Comparison of ENCODE assay signal across 8 cellular contexts in the genomic region with DNA sequence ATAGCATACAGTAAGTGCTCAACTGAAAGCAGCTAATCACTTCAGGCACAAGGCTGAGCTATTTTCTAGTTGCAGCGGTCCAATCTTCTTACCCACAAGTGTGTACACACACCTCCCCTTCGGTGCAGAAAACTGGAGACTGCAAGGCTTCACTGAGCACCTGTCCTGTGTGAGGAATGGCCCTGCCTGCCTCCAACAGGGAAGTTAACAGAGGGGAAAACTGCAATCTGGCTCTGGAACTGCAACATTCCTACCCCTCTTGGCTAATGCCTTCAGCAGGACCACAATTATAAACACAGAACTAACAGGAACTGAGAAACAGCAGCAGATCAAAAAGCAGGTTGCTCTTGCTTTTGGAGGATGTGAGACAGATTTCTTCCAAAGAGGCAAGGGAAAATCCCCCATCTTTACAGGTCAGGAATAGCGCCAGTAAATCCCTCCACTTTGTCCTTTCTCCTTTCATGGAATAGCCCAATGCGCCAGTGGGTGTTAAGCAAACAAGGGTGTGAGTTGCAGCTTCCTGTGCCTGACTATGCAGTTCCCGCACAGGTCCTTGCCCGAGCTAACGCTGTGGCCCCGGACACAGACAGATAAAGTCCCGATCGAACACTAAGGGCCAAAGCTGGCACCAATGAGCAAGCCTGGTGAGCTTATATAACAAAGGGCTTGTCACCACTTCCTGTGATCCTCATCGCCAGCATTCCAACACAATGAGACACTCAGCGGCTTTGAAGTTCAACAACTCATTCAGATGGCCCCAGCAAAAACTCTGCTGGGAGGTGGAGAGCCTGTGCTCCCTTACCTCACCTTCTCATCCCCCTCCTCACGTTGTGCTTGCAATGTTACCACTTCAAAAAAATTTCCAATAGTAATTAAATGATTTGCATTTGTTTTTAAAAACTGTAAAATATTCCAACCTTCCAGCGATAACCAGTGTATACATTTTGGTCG. TPM values are rescaled to one million over a fixed set of nuclear protein-coding genes. Genes with fewer than 3 reads are reported as not detected.
DNase-seq lines count a peak whose midpoint lies in the region; ATAC-seq lines count a peak whose summit lies in the region.

No MANE protein-coding gene starts in this region.

- peaks cover 0 to 17% of the 10 kb centered on the region in 2 experiments for H3K36me3 ChIP-seq in mesenchymal stem cell (ENCODE audit: control insufficient read depth in 1 of 2, insufficient read depth in 2 of 2, low read depth in 1 of 2, low read length in 2 of 2)
- no peaks in the 10 kb centered on the region for H3K36me3 ChIP-seq in urinary bladder (ENCODE audit: insufficient read depth)

- peak overlapping the region; percentile 52 for H3K9ac ChIP-seq in mesenchymal stem cell (ENCODE audit: low read length)

- H4K8ac ChIP-seq in mesenchymal stem cell (ENCODE audit: low read length), result peak overlapping the region; percentile 81

- no peaks in the 10 kb centered on the region for H3K9me3 ChIP-seq in mesenchymal stem cell (ENCODE audit: control insufficient read depth, low read length)

- ATAC-seq in GM21737 (IDR thresholded peaks at IDR 0.05; ENCODE audit: unreplicated experiment) (no peak), GM21360 (IDR thresholded peaks at IDR 0.05; ENCODE audit: unreplicated experiment) (no peak)

- H3K4me1 ChIP-seq in mesenchymal stem cell (ENCODE audit: control insufficient read depth, insufficient read depth, low read depth, low read length), result peaks cover 37% of the 10 kb centered on the region
- no peaks in the 10 kb centered on the region for H3K4me1 ChIP-seq in urinary bladder (ENCODE audit: insufficient read depth)

- peak overlapping the region; percentile 87 for H2AK5ac ChIP-seq in mesenchymal stem cell (ENCODE audit: low read length, severe bottlenecking)

- peak overlapping the region; percentile 63 to 76 for H3K18ac ChIP-seq in mesenchymal stem cell (ENCODE audit: low read depth in 1 of 2, low read length in 2 of 2)

- H3K23ac ChIP-seq in mesenchymal stem cell (ENCODE audit: low read length in 2 of 2), result no peak overlapping the region

- H3K4me3 ChIP-seq in mesenchymal stem cell (ENCODE audit: insufficient read depth in 1 of 2, low read depth in 1 of 2, low read length in 2 of 2), result peak overlapping the region in 1 of 2 experiments; percentile 31
- no peak overlapping the region for H3K4me3 ChIP-seq in urinary bladder (ENCODE audit: low read depth, low read length)

- H3K27ac ChIP-seq in mesenchymal stem cell (ENCODE audit: low read length, poor library complexity, severe bottlenecking) (peak overlapping the region; percentile 100), urinary bladder (ENCODE audit: low read depth) (peak overlapping the region; percentile 64)

- no peak overlapping the region for H2AFZ ChIP-seq in mesenchymal stem cell (ENCODE audit: low read depth, low read length)

- H2BK120ac ChIP-seq in mesenchymal stem cell (ENCODE audit: low read depth, low read length), result peak overlapping the region; percentile 21

- 7% methylated on average over 12 of the region's 15 CpGs for WGBS in mesenchymal stem cell
- WGBS in urinary bladder, result 31% methylated on average over 15 of the region's 15 CpGs

- peak overlapping the region in 1 of 2 experiments; percentile 53 for H3K14ac ChIP-seq in mesenchymal stem cell (ENCODE audit: low read length in 2 of 2)

- H3K4me2 ChIP-seq in mesenchymal stem cell (ENCODE audit: low read length, poor library complexity, severe bottlenecking), result peak overlapping the region; percentile 65

- H2BK15ac ChIP-seq in mesenchymal stem cell (ENCODE audit: low read depth, poor library complexity, severe bottlenecking), result no peak overlapping the region

- no peaks in the 10 kb centered on the region for H3K27me3 ChIP-seq in mesenchymal stem cell (ENCODE audit: control insufficient read depth in 1 of 2, insufficient read depth in 1 of 2, low read length in 2 of 2)

- no peaks in the 10 kb centered on the region for H3K79me1 ChIP-seq in mesenchymal stem cell (replicated peaks; ENCODE audit: low read length, poor library complexity, severe bottlenecking)

- H2BK12ac ChIP-seq in mesenchymal stem cell (ENCODE audit: low read length in 2 of 2), result peak overlapping the region in 1 of 2 experiments; percentile 72

- peak overlapping the region; percentile 72 for H4K91ac ChIP-seq in mesenchymal stem cell (ENCODE audit: low read length)

- peak overlapping the region; percentile 49 to 89 for H3K4ac ChIP-seq in mesenchymal stem cell (ENCODE audit: low read depth in 1 of 2, low read length in 2 of 2)

- H2BK5ac ChIP-seq in mesenchymal stem cell (ENCODE audit: low read depth, low read length, poor library complexity, severe bottlenecking), result peak overlapping the region; percentile 97

- DNase-seq in SHP77 (lab: John Stamatoyannopoulos, UW) (peak; percentile 7 to 41), SHP77 treated with DMSO at 0.1 percent for 48 hours (lab: John Stamatoyannopoulos, UW) (no peak), OCI-M2 (lab: John Stamatoyannopoulos, UW; ENCODE audit: unreplicated experiment) (peak; percentile 15), epidermal melanocyte (ENCODE audit: insufficient read length, low spot score) (peak; percentile 77), mesenchymal stem cell (peak; percentile 93)

RNA-seq across cellular contexts. Expression of a gene that starts 21.5 kb away (rescaled TPM):
- polyA plus RNA-seq in mesenchymal stem cell (2013, experiment 1 of 2), result 18.4 TPM
- polyA plus RNA-seq in mesenchymal stem cell (2013, experiment 2 of 2), result 17.9 TPM
- total RNA-seq in urinary bladder, result 10.4 TPM
- 17.1 TPM for polyA plus RNA-seq in urinary bladder
